Comparison of ENCODE assay signal across 8 cellular contexts in the genomic region with DNA sequence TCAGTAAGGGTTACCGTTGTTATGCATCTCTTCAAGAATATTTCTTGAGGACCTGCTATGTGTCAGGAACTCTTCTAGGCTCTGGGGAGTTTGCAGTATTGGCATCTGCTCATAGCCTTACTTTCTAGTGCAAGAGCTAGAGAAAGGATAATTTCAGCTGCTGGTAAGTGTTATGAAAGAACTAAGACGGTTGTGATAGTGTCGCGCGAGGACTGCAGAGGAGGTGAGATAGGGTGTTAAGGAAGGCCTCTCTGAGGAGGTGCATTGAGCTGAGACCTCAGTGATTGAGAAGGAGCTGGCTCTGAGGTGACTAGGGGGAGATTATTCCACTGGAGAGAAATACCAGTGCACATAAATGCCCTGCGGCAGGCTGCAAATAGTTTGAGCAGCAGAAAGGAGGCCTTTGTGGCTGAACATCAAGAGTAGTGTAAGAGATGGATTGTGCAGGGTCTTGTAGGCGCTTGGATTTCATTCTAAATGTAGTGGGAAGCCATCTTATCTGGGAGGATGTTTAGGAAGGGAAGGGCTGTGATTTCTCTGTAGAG. TPM values are rescaled to one million over a fixed set of nuclear protein-coding genes. Genes with fewer than 3 reads are reported as not detected.
DNase-seq lines count a peak whose midpoint lies in the region; ATAC-seq, FAIRE-seq and TF ChIP-seq lines count a peak whose summit lies in the region.

No MANE protein-coding gene starts in this region.

- DNase-seq in AG09309 (ENCODE audit: low read depth) (no peak), HCT116 (ENCODE audit: low read depth, low spot score) (no peak), glutamatergic neuron (no peak), small intestine (no peak), NCI-H510A (lab: John Stamatoyannopoulos, UW) (no peak), middle frontal gyrus (ENCODE audit: extremely low spot score, low spot score) (no peak), HuH-7.5 (ENCODE audit: low spot score) (no peak)
- peak; percentile 18 to 31 for DNase-seq in activated CD4-positive, alpha-beta T cell treated with anti-CD3 and anti-CD28 coated beads, Interleukin-2, amount 50 U/mL, for 48 hours

- H3K9me3 Mint-ChIP-seq in glutamatergic neuron (ENCODE audit: unreplicated experiment) = peaks cover 10% of the 10 kb centered on the region

- H3K27ac Mint-ChIP-seq in glutamatergic neuron (ENCODE audit: unreplicated experiment) = peak overlapping the region; percentile 65

- H3K9me2 ChIP-seq in HCT116 (ENCODE audit: insufficient read depth) = no peaks in the 10 kb centered on the region

- H3K27ac ChIP-seq in HCT116 (ENCODE audit: low read depth, low read length) = peak overlapping the region; percentile 76
- H3K27ac ChIP-seq in small intestine (ENCODE audit: low read depth in 1 of 2, low read length in 1 of 2) = no peak overlapping the region

- H3K9ac ChIP-seq in HCT116 (ENCODE audit: low read length) = peak overlapping the region; percentile 98

- no peak for FAIRE-seq in small intestine (lab: Jason Lieb, UNC)

- H3K4me2 ChIP-seq in HCT116 (ENCODE audit: low read length) = peak overlapping the region; percentile 90

- no peaks in the 10 kb centered on the region for H3K36me3 Mint-ChIP-seq in glutamatergic neuron (ENCODE audit: unreplicated experiment)

- H3K36me3 ChIP-seq in HCT116 (ENCODE audit: control insufficient read depth in 1 of 2, insufficient read depth in 2 of 2, low read length in 2 of 2) (peaks cover 29 to 35% of the 10 kb centered on the region in 2 experiments), small intestine (ENCODE audit: control insufficient read depth in 2 of 2, insufficient read depth in 2 of 2, low read length in 2 of 2) (peaks cover 4 to 6% of the 10 kb centered on the region in 2 donors)

- ATAC-seq in HCT116 = no peak

- intact Hi-C loops in HCT116 (cut with micrococcal nuclease) = loop anchor here (5.0 kb wide), 1 partner anchor 630 kb away; no protein-coding TSS in a partner anchor

- POLR2A ChIA-PET in HCT116 (lab: Charles Lee) = interaction anchor here (0.6 to 1.5 kb wide), 2 partner anchors 19 to 150 kb away, joined by 4 to 8 read pairs; a partner anchor contains a TSS

- H3K4me1 Mint-ChIP-seq in glutamatergic neuron (ENCODE audit: low read depth, unreplicated experiment) = peaks cover 10% of the 10 kb centered on the region

- CTCF ChIA-PET in HCT116 (lab: Charles Lee) = no interaction called here

- H3K4me3 Mint-ChIP-seq in glutamatergic neuron (ENCODE audit: unreplicated experiment) = peak overlapping the region; percentile 98

- H4K20me1 ChIP-seq in HCT116 (ENCODE audit: insufficient read depth) = no peaks in the 10 kb centered on the region

- peaks cover 2 to 13% of the 10 kb centered on the region in 2 experiments; a peak in 3 of 4 replicates for H3K4me1 ChIP-seq in HCT116 (ENCODE audit: control insufficient read depth in 1 of 2, insufficient read depth in 2 of 2, low read length in 2 of 2)
- peaks cover 0 to 5% of the 10 kb centered on the region in 2 donors for H3K4me1 ChIP-seq in small intestine (ENCODE audit: control insufficient read depth in 2 of 2, insufficient read depth in 1 of 2, low read depth in 1 of 2, low read length in 1 of 2)

- RAD21 ChIA-PET in HCT116 (lab: Charles Lee; ENCODE audit: low non-redundant PET in 1 of 2, low total read pairs in 2 of 2, uncharacterized antibody in 2 of 2, unreplicated experiment in 2 of 2) = no interaction called here

- TSS peak; percentile 51 for BruUV-seq in HCT116 (replicated peaks; lab: Mats Ljungman, UMichigan)

- no peak for TF ChIP-seq POLR2A in HCT116 (IDR thresholded peaks at IDR 0.05; ENCODE audit: borderline replicate concordance, extremely low read depth, insufficient read depth, insufficient read length)

- H3K4me3 ChIP-seq in AG09309 (ENCODE audit: control insufficient read depth, low read depth, low read length) (peak overlapping the region; percentile 97), HCT116 (replicated peaks in 1 of 2; ENCODE audit: low read depth in 1 of 2, low read length in 2 of 2) (peak overlapping the region; percentile 83 to 100), small intestine (ENCODE audit: low read depth in 1 of 2, low read length in 2 of 2) (peak overlapping the region; percentile 89 to 97)

- no peak overlapping the region for H2AFZ ChIP-seq in HCT116 (ENCODE audit: low read depth, low read length, poor library complexity, severe bottlenecking)

- peaks cover 59% of the 10 kb centered on the region for H3K79me2 ChIP-seq in HCT116 (ENCODE audit: insufficient read depth, low read length)

- H3K27me3 ChIP-seq in HCT116 (ENCODE audit: insufficient read depth, low read length) (no peaks in the 10 kb centered on the region), small intestine (ENCODE audit: control insufficient read depth in 2 of 2, insufficient read depth in 2 of 2, low read length in 2 of 2) (no peaks in the 10 kb centered on the region)

- TF ChIP-seq RAD21 in HCT116 (IDR thresholded peaks at IDR 0.05; ENCODE audit: low read depth) = no peak

- WGBS in small intestine, 3 donors = 4 to 9% (median 7%) methylated on average over 7 of the region's 7 CpGs

- no peaks in the 10 kb centered on the region for H3K9me3 ChIP-seq in HCT116 (ENCODE audit: control insufficient read depth in 1 of 2, insufficient read depth in 1 of 2, low read depth in 1 of 2, low read length in 2 of 2)
- H3K9me3 ChIP-seq in small intestine (ENCODE audit: control insufficient read depth, low read depth) = no peaks in the 10 kb centered on the region

- TF ChIP-seq CTCF in AG09309 (IDR thresholded peaks at IDR 0.05; ENCODE audit: control insufficient read depth, insufficient read depth, low read depth, low read length, missing control alignments) (no peak), HCT116 (IDR thresholded peaks at IDR 0.05 in 2 of 3, conservative IDR thresholded peaks at IDR 0.05 in 1 of 3; ENCODE audit: borderline replicate concordance in 1 of 3, insufficient read depth in 1 of 3, low read depth in 2 of 3, low read length in 2 of 3) (no peak), glutamatergic neuron (IDR thresholded peaks at IDR 0.05; ENCODE audit: partially characterized antibody, unreplicated experiment) (no peak)

- H3K27me3 Mint-ChIP-seq in glutamatergic neuron (ENCODE audit: unreplicated experiment) = peaks cover 5% of the 10 kb centered on the region

TF ChIP-seq in HCT116, 20 proteins besides CTCF, POLR2A, EP300 and RAD21:
- TF ChIP-seq ZFX (IDR thresholded peaks at IDR 0.05) = no peak

RNA-seq across cellular contexts. Expression of a gene that starts 0.8 kb away (rescaled TPM):
- total RNA-seq in HCT116 (2021; ENCODE audit: unreplicated experiment) (41.8 TPM), glutamatergic neuron (ENCODE audit: unreplicated experiment) (25.2 TPM)
- 18.5 and 22.3 TPM in 2 replicates for polyA plus RNA-seq in HCT116 (2012)
- polyA plus RNA-seq in small intestine = 10 to 100 TPM in 1 of 3 donors, 1 to 10 TPM in 2; 8.3 to 10.9 (median 8.9) TPM

RNA-seq across cellular contexts. Expression of a gene that starts 18.4 kb away (rescaled TPM):
- total RNA-seq in HCT116 (2021; ENCODE audit: unreplicated experiment) (242 TPM), glutamatergic neuron (ENCODE audit: unreplicated experiment) (136 TPM)
- polyA plus RNA-seq in HCT116 (2012) = 133 and 138 TPM in 2 replicates
- polyA plus RNA-seq in small intestine = 100 to 1,000 TPM in 1 of 3 donors, 10 to 100 TPM in 2; 37.1 to 190 (median 59.2) TPM

RNA-seq across cellular contexts. Expression of a gene that starts 30.8 kb away (rescaled TPM):
- total RNA-seq in HCT116 (2021; ENCODE audit: unreplicated experiment) (41.7 TPM), glutamatergic neuron (ENCODE audit: unreplicated experiment) (45.8 TPM)
- 21.5 and 25.2 TPM in 2 replicates for polyA plus RNA-seq in HCT116 (2012)
- polyA plus RNA-seq in small intestine = 10 to 100 TPM; 28.4 to 32.2 (median 29.6) TPM

RNA-seq across cellular contexts. Expression of a gene that starts 30.9 kb away (rescaled TPM):
- total RNA-seq in HCT116 (2021; ENCODE audit: unreplicated experiment) (94.0 TPM), glutamatergic neuron (ENCODE audit: unreplicated experiment) (23.0 TPM)
- polyA plus RNA-seq in HCT116 (2012) = 33.9 and 40.5 TPM in 2 replicates
- 10 to 100 TPM in 1 of 3 donors, 1 to 10 TPM in 2; 6.7 to 18.3 (median 7.3) TPM for polyA plus RNA-seq in small intestine

Comparison
In these comparisons a context has a peak if more than half of its experiments do, and no peak if none do; other contexts are left out.
1. DNase-seq: peak in activated CD4-positive, alpha-beta T cell treated with anti-CD3 and anti-CD28 coated beads, Interleukin-2, amount 50 U/mL, for 48 hours (2 of 2); none in AG09309 (single experiment), HCT116 (single experiment), glutamatergic neuron (single experiment), small intestine (single experiment), NCI-H510A (single experiment), middle frontal gyrus (single experiment) and HuH-7.5 (single experiment).
2. Peak in every context shown above with its lines, with median percentiles within 50 percentile points of each other: H3K4me3 ChIP-seq.